20 cellular contexts compared by ENCODE assay signal in genomic region chr14:91927800-91928199, GRCh38. TPM values are rescaled to one million over a fixed set of nuclear protein-coding genes. Genes with fewer than 3 reads are reported as not detected.
DNase-seq lines count a peak whose midpoint lies in the region; ATAC-seq, FAIRE-seq and TF ChIP-seq lines count a peak whose summit lies in the region.
"Had no signal": no experiment of that assay in that cellular context is flagged by ENCODE, and none has a peak within 500 bp of the region (broad histone marks: within the 10 kb centered on the region; RNA-seq: fewer than 3 reads in every experiment).

No MANE protein-coding gene starts in this region.

- CTCF ChIA-PET in MCF 10A (lab: Yijun Ruan, JAX) = interaction anchor here (0.9 kb wide), 1 partner anchor 278 kb away, joined by 5 read pairs; no protein-coding TSS in a partner anchor

- H3K4me3 Mint-ChIP-seq in MCF 10A (ENCODE audit: unreplicated experiment) (no peak overlapping the region), progenitor cell of endocrine pancreas (ENCODE audit: low read depth) (no peak overlapping the region)
- H3K4me3 Mint-ChIP-seq: CD8-positive, alpha-beta memory T cell; HFFc6 had no signal

- no peak overlapping the region for H3K4me3 ChIP-seq in breast epithelium
- H3K4me3 ChIP-seq in bronchial epithelial cell (ENCODE audit: low read depth, low read length) = no peak overlapping the region
- H3K4me3 ChIP-seq in aorta (ENCODE audit: low read length in 2 of 2) = no peak overlapping the region
- H3K4me3 ChIP-seq: BLaER1 had no signal

- H3K27me3 Mint-ChIP-seq in MCF 10A (ENCODE audit: insufficient read depth, unreplicated experiment) (no peaks in the 10 kb centered on the region), progenitor cell of endocrine pancreas (peaks cover 16% of the 10 kb centered on the region)

- POLR2A ChIA-PET in MCF 10A (lab: Yijun Ruan, JAX) = interaction anchor here (0.7 kb wide), 1 partner anchor 45 kb away, joined by 3 read pairs; no protein-coding TSS in a partner anchor

- peak overlapping the region; percentile 16 for H3K27ac Mint-ChIP-seq in MCF 10A (ENCODE audit: low read depth, unreplicated experiment)
- peak overlapping the region; percentile 45 for H3K27ac Mint-ChIP-seq in progenitor cell of endocrine pancreas
- H3K27ac Mint-ChIP-seq: CD8-positive, alpha-beta memory T cell; HFFc6 had no signal

- WGBS in aorta, 2 donors = 13 to 20% methylated on average over 5 of the region's 5 CpGs

- TF ChIP-seq POLR2A in breast epithelium (IDR thresholded peaks at IDR 0.05) = no peak

- H3K4me1 Mint-ChIP-seq in MCF 10A (ENCODE audit: insufficient read depth, unreplicated experiment) = peaks cover 17% of the 10 kb centered on the region
- H3K4me1 Mint-ChIP-seq in progenitor cell of endocrine pancreas (ENCODE audit: low read depth) = peaks cover 6% of the 10 kb centered on the region
- H3K4me1 Mint-ChIP-seq: CD8-positive, alpha-beta memory T cell had no signal

- FAIRE-seq in bronchial epithelial cell (lab: Jason Lieb, UNC) = peak; percentile 13
- FAIRE-seq: GM19239, H1, HTR-8/SVneo had no signal

- no peaks in the 10 kb centered on the region for H3K27me3 ChIP-seq in breast epithelium
- H3K27me3 ChIP-seq in bronchial epithelial cell (ENCODE audit: control insufficient read depth, insufficient read depth, low read length) = no peaks in the 10 kb centered on the region
- H3K27me3 ChIP-seq in aorta (ENCODE audit: control insufficient read depth in 1 of 2, insufficient read depth in 2 of 2, low read length in 1 of 2) = no peaks in the 10 kb centered on the region
- H3K27me3 ChIP-seq: BLaER1 had no signal

- H3K36me3 ChIP-seq in breast epithelium (no peaks in the 10 kb centered on the region), bronchial epithelial cell (ENCODE audit: control insufficient read depth, insufficient read depth, low read length) (no peaks in the 10 kb centered on the region), aorta (ENCODE audit: control insufficient read depth in 1 of 2, insufficient read depth in 2 of 2, low read length in 1 of 2) (no peaks in the 10 kb centered on the region)
- H3K36me3 ChIP-seq: BLaER1 had no signal

- BruUV-seq in MCF 10A (replicated peaks; lab: Mats Ljungman, UMichigan) = no TSS peak

- ATAC-seq in aorta (ENCODE audit: low FRiP score) = peak; percentile 33

- no peak for TF ChIP-seq CTCF in MCF 10A (IDR thresholded peaks at IDR 0.05; ENCODE audit: unreplicated experiment)
- TF ChIP-seq CTCF in breast epithelium (IDR thresholded peaks at IDR 0.05) = no peak
- TF ChIP-seq CTCF in bronchial epithelial cell (IDR thresholded peaks at IDR 0.05; ENCODE audit: insufficient read depth, low read length, severe bottlenecking) = no peak
- TF ChIP-seq CTCF in progenitor cell of endocrine pancreas (IDR thresholded peaks at IDR 0.05; ENCODE audit: unreplicated experiment) = no peak

- H3K36me3 Mint-ChIP-seq in MCF 10A (ENCODE audit: insufficient read depth, unreplicated experiment) (no peaks in the 10 kb centered on the region), progenitor cell of endocrine pancreas (ENCODE audit: insufficient read depth) (no peaks in the 10 kb centered on the region)
- H3K36me3 Mint-ChIP-seq: CD8-positive, alpha-beta memory T cell had no signal

- H3K4me1 ChIP-seq in breast epithelium (no peaks in the 10 kb centered on the region), aorta (ENCODE audit: control insufficient read depth in 1 of 2, insufficient read depth in 2 of 2, low read length in 2 of 2) (peaks cover 12 to 18% of the 10 kb centered on the region in 2 donors)

- H3K27ac ChIP-seq in breast epithelium (peak overlapping the region in 1 of 2 donors; percentile 7), aorta (ENCODE audit: low read depth in 1 of 2, low read length in 2 of 2) (peak overlapping the region in 1 of 2 donors; percentile 26)
- H3K27ac ChIP-seq: 22Rv1, BLaER1 had no signal

- intact Hi-C loops in MCF 10A (cut with micrococcal nuclease) (no loop called here), breast epithelium (cut with DNase I; ENCODE audit: low total_unique reads) (no loop called here), aorta (cut with DNase I) (loop anchor here in 1 of 2 donors (2.0 kb wide), 1 partner anchor 25 kb away; no protein-coding TSS in a partner anchor)

- H3K9me3 ChIP-seq in breast epithelium (no peaks in the 10 kb centered on the region), aorta (ENCODE audit: control insufficient read depth, low read length) (no peaks in the 10 kb centered on the region)
- H3K9me3 ChIP-seq: BLaER1, Caco-2 had no signal

- DNase-seq in MCF 10A (ENCODE audit: unreplicated experiment) (no peak), breast epithelium (ENCODE audit: low spot score in 2 of 2) (no peak), bronchial epithelial cell (ENCODE audit: low read depth) (no peak), progenitor cell of endocrine pancreas (ENCODE audit: low spot score, unreplicated experiment) (no peak), aorta (peak; percentile 59 to 80), NCI-H345 treated with DMSO at 0.1 percent for 48 hours (lab: John Stamatoyannopoulos, UW; ENCODE audit: unreplicated experiment) (no peak), NCI-H1417 treated with DMSO at 0.1 percent for 48 hours (lab: John Stamatoyannopoulos, UW) (no peak)
- no peak for DNase-seq in activated naive CD4-positive, alpha-beta T cell treated with Interleukin-2 at 50 U/mL for 16 hours
- DNase-seq: AML-193; Caco-2; CD8-positive, alpha-beta memory T cell; DND-41; GDM1; HCEC 1CT; HFFc6 had no signal

- H3K9me3 Mint-ChIP-seq in MCF 10A (ENCODE audit: unreplicated experiment) = no peaks in the 10 kb centered on the region
- no peaks in the 10 kb centered on the region for H3K9me3 Mint-ChIP-seq in progenitor cell of endocrine pancreas (ENCODE audit: low read depth)
- H3K9me3 Mint-ChIP-seq: CD8-positive, alpha-beta memory T cell; HFFc6 had no signal

RNA-seq across cellular contexts. Expression of gene FBLN5, which starts 19.7 kb away (rescaled TPM):
- 4.3 and 14.8 TPM in 2 replicates for total RNA-seq in MCF 10A (2022)
- 100 to 1,000 TPM in 1 of 3 donors, 10 to 100 TPM in 2; 81.8 to 171 (median 83.2) TPM for total RNA-seq in breast epithelium
- under 0.01 and 0.26 TPM in 2 replicates for total RNA-seq in bronchial epithelial cell
- total RNA-seq in progenitor cell of endocrine pancreas = 6.4 and 6.9 TPM in 2 replicates
- 100 to 1,000 TPM; 407 to 431 TPM for total RNA-seq in aorta
- 100 to 1,000 TPM; 375 to 735 TPM for polyA plus RNA-seq in aorta

Comparison
In these comparisons a context has a peak if more than half of its experiments do, and no peak if none do; other contexts are left out.
1. DNase-seq: peak in aorta (2 of 2); none in MCF 10A (single experiment), breast epithelium (0 of 2), bronchial epithelial cell (single experiment), progenitor cell of endocrine pancreas (single experiment), NCI-H345 treated with DMSO at 0.1 percent for 48 hours (single experiment), activated naive CD4-positive, alpha-beta T cell treated with Interleukin-2 at 50 U/mL for 16 hours (single experiment) and NCI-H1417 treated with DMSO at 0.1 percent for 48 hours (single experiment).